Comparison of ENCODE assay signal across 8 cellular contexts in genomic region chr14:106459971-106460730, GRCh38.
A peak's percentile ranks its signal among the peaks of the same experiment; 100 is the strongest.
DNase-seq lines count a peak whose midpoint lies in the region; ATAC-seq and TF ChIP-seq lines count a peak whose summit lies in the region.

No MANE protein-coding gene starts in this region.

- no peaks in the 10 kb centered on the region for H3K36me3 Mint-ChIP-seq in T-helper 2 cell treated with Interferon-gamma antibody and Interleukin-4, amounts not matched to agents 5 μg/mL and 100 μg/mL, for 36 hours (ENCODE audit: low read depth)
- H3K36me3 Mint-ChIP-seq in stimulated activated effector memory CD8-positive, alpha-beta T cell treated with anti-CD3 and anti-CD28 coated beads, Interleukin-12 subunit alpha, Interleukin-12 subunit beta, amount 100 ng/mL, for 72 hours = no peaks in the 10 kb centered on the region

- H3K27ac ChIP-seq in prostate gland = no peak overlapping the region

- no peaks in the 10 kb centered on the region for H3K36me3 ChIP-seq in prostate gland

- no peak for TF ChIP-seq POLR2A in prostate gland (IDR thresholded peaks at IDR 0.05)

- no peaks in the 10 kb centered on the region for H3K4me1 Mint-ChIP-seq in T-helper 2 cell treated with Interferon-gamma antibody and Interleukin-4, amounts not matched to agents 5 μg/mL and 100 μg/mL, for 36 hours (ENCODE audit: low read depth)
- peaks cover 11% of the 10 kb centered on the region for H3K4me1 Mint-ChIP-seq in stimulated activated effector memory CD8-positive, alpha-beta T cell treated with anti-CD3 and anti-CD28 coated beads, Interleukin-12 subunit alpha, Interleukin-12 subunit beta, amount 100 ng/mL, for 72 hours

- no peaks in the 10 kb centered on the region for H3K9me3 ChIP-seq in prostate gland

- no peak overlapping the region for H3K27ac Mint-ChIP-seq in T-helper 2 cell treated with Interferon-gamma antibody and Interleukin-4, amounts not matched to agents 5 μg/mL and 100 μg/mL, for 36 hours
- no peak overlapping the region for H3K27ac Mint-ChIP-seq in stimulated activated effector memory CD8-positive, alpha-beta T cell treated with anti-CD3 and anti-CD28 coated beads, Interleukin-12 subunit alpha, Interleukin-12 subunit beta, amount 100 ng/mL, for 72 hours

- peak; percentile 50 for DNase-seq in NK-92 treated with Interleukin-12 subunit alpha and Interleukin-12 subunit beta, amount 100 ng/mL, for 24 hours (lab: John Stamatoyannopoulos, UW)
- DNase-seq in NK-92 (lab: John Stamatoyannopoulos, UW; ENCODE audit: unreplicated experiment) (no peak), middle frontal gyrus (ENCODE audit: extremely low spot score, low spot score) (no peak), NCI-H526 treated with DMSO at 0.1 percent for 48 hours (lab: John Stamatoyannopoulos, UW) (no peak), prostate gland (ENCODE audit: low spot score) (no peak)
- peak; percentile 42 for DNase-seq in T-helper 2 cell treated with Interferon-gamma antibody and Interleukin-4, amounts not matched to agents 5 μg/mL and 100 μg/mL, for 36 hours (ENCODE audit: low spot score)
- DNase-seq in central memory CD4-positive, alpha-beta T cell = peak; percentile 65
- DNase-seq in stimulated activated effector memory CD8-positive, alpha-beta T cell treated with anti-CD3 and anti-CD28 coated beads, Interleukin-12 subunit alpha, Interleukin-12 subunit beta, amount 100 ng/mL, for 72 hours (ENCODE audit: low spot score in 2 of 2) = peak in 1 of 2 donors; percentile 70

- no peak overlapping the region for H3K4me3 ChIP-seq in prostate gland

- intact Hi-C loops in prostate gland (cut with DNase I) = no loop called here

- no peak overlapping the region for H3K4me3 Mint-ChIP-seq in T-helper 2 cell treated with Interferon-gamma antibody and Interleukin-4, amounts not matched to agents 5 μg/mL and 100 μg/mL, for 36 hours
- H3K4me3 Mint-ChIP-seq in stimulated activated effector memory CD8-positive, alpha-beta T cell treated with anti-CD3 and anti-CD28 coated beads, Interleukin-12 subunit alpha, Interleukin-12 subunit beta, amount 100 ng/mL, for 72 hours = no peak overlapping the region

- TF ChIP-seq CTCF in prostate gland (IDR thresholded peaks at IDR 0.05) = peak in 1 of 4 experiments; percentile 41

- WGBS in prostate gland = 84% methylated on average over 40 of the region's 40 CpGs

- H3K9me3 Mint-ChIP-seq in T-helper 2 cell treated with Interferon-gamma antibody and Interleukin-4, amounts not matched to agents 5 μg/mL and 100 μg/mL, for 36 hours = no peaks in the 10 kb centered on the region
- H3K9me3 Mint-ChIP-seq in stimulated activated effector memory CD8-positive, alpha-beta T cell treated with anti-CD3 and anti-CD28 coated beads, Interleukin-12 subunit alpha, Interleukin-12 subunit beta, amount 100 ng/mL, for 72 hours = no peaks in the 10 kb centered on the region

- ATAC-seq in stimulated activated effector memory CD8-positive, alpha-beta T cell treated with anti-CD3 and anti-CD28 coated beads, Interleukin-12 subunit alpha, Interleukin-12 subunit beta, amount 100 ng/mL, for 72 hours = peak; percentile 85

- H3K4me1 ChIP-seq in prostate gland (replicated peaks) = no peaks in the 10 kb centered on the region

- no peaks in the 10 kb centered on the region for H3K27me3 ChIP-seq in prostate gland (replicated peaks; ENCODE audit: insufficient read depth)

- peaks cover 21% of the 10 kb centered on the region for H3K27me3 Mint-ChIP-seq in T-helper 2 cell treated with Interferon-gamma antibody and Interleukin-4, amounts not matched to agents 5 μg/mL and 100 μg/mL, for 36 hours (ENCODE audit: low read depth)

Comparison
In these comparisons a context has a peak if more than half of its experiments do, and no peak if none do; other contexts are left out.
1. DNase-seq: peak in NK-92 treated with Interleukin-12 subunit alpha and Interleukin-12 subunit beta, amount 100 ng/mL, for 24 hours (single experiment), T-helper 2 cell treated with Interferon-gamma antibody and Interleukin-4, amounts not matched to agents 5 μg/mL and 100 μg/mL, for 36 hours (single experiment) and central memory CD4-positive, alpha-beta T cell (single experiment); none in NK-92 (single experiment), middle frontal gyrus (single experiment), NCI-H526 treated with DMSO at 0.1 percent for 48 hours (single experiment) and prostate gland (single experiment).